Comparison of ENCODE assay signal across 8 cellular contexts in genomic region chr14:77032483-77032853, GRCh38. TPM values are rescaled to one million over a fixed set of nuclear protein-coding genes. Genes with fewer than 3 reads are reported as not detected.
A peak's percentile ranks its signal among the peaks of the same experiment; 100 is the strongest.
DNase-seq lines count a peak whose midpoint lies in the region; ATAC-seq and TF ChIP-seq lines count a peak whose summit lies in the region.

No MANE protein-coding gene starts in this region.

- peak overlapping the region; percentile 88 to 100 (median 98) for H3K27ac ChIP-seq in BLaER1 treated with 17β-estradiol and CSF1 and Interleukin-3, amounts not matched to agents 10 nM and 100 nM
- H3K27ac ChIP-seq in Karpas-422 (ENCODE audit: low read length) (no peak overlapping the region), ectodermal cell (ENCODE audit: insufficient read depth, low read depth, low read length, poor library complexity, severe bottlenecking) (peak overlapping the region; percentile 84), neuronal stem cell (replicated peaks; ENCODE audit: low read length) (peak overlapping the region; percentile 82)

- H4K91ac ChIP-seq in neuronal stem cell (ENCODE audit: low read depth, low read length, poor library complexity): no peak overlapping the region

- no peak overlapping the region for H2BK12ac ChIP-seq in neuronal stem cell (ENCODE audit: low read length)

- H4K20me1 ChIP-seq in BLaER1 treated with 17β-estradiol and CSF1 and Interleukin-3, amounts not matched to agents 10 nM and 100 nM: peaks cover 0 to 1% (median 0%) of the 10 kb centered on the region in 11 experiments; a peak in 4 of 22 replicates
- no peaks in the 10 kb centered on the region for H4K20me1 ChIP-seq in Karpas-422 (ENCODE audit: insufficient read depth, low read depth, low read length)

- H3K4ac ChIP-seq in neuronal stem cell (ENCODE audit: low read length): no peak overlapping the region

- no peak for ATAC-seq in GM18502 (IDR thresholded peaks at IDR 0.05; ENCODE audit: poor library complexity, unreplicated experiment)

- no peak overlapping the region for H3K14ac ChIP-seq in neuronal stem cell (ENCODE audit: low read length)

- H3K18ac ChIP-seq in neuronal stem cell (ENCODE audit: low read length): peak overlapping the region; percentile 90

- peak overlapping the region; percentile 35 for H2BK120ac ChIP-seq in neuronal stem cell (ENCODE audit: low read depth, low read length)

- no peaks in the 10 kb centered on the region for H3K9me2 ChIP-seq in Karpas-422 (replicated peaks; ENCODE audit: insufficient read depth, low read length)

- peak overlapping the region in 4 of 10 experiments; percentile 14 to 73 (median 59); a peak in 5 of 20 replicates for H3K4me3 ChIP-seq in BLaER1 treated with 17β-estradiol and CSF1 and Interleukin-3, amounts not matched to agents 10 nM and 100 nM
- H3K4me3 ChIP-seq in Karpas-422 (ENCODE audit: low read length): peak overlapping the region; percentile 73; the same call in 1 of the 2 replicates
- H3K4me3 ChIP-seq in ectodermal cell (ENCODE audit: insufficient read depth, low read depth, low read length): peak overlapping the region; percentile 45
- H3K4me3 ChIP-seq in neuronal stem cell (ENCODE audit: low read length in 2 of 2): peak overlapping the region; percentile 9 to 52

- no peaks in the 10 kb centered on the region; a peak in 1 of 22 replicates for H3K27me3 ChIP-seq in BLaER1 treated with 17β-estradiol and CSF1 and Interleukin-3, amounts not matched to agents 10 nM and 100 nM
- H3K27me3 ChIP-seq in Karpas-422 (ENCODE audit: low read length): no peaks in the 10 kb centered on the region
- H3K27me3 ChIP-seq in ectodermal cell (ENCODE audit: control insufficient read depth, insufficient read depth, low read length, poor library complexity, severe bottlenecking): peaks cover 12% of the 10 kb centered on the region
- H3K27me3 ChIP-seq in neuronal stem cell (ENCODE audit: control insufficient read depth in 3 of 3, insufficient read depth in 3 of 3, low read depth in 1 of 3, low read length in 3 of 3): peaks cover 0 to 9% (median 0%) of the 10 kb centered on the region in 3 experiments

- DNase-seq in Karpas-422 (no peak), neuronal stem cell (ENCODE audit: low spot score) (no peak), GM10248 (ENCODE audit: extremely low spot score) (no peak), foreskin melanocyte (no peak)
- DNase-seq in effector CD8-positive, alpha-beta T cell (lab: John Stamatoyannopoulos, UW): no peak

- H3K79me1 ChIP-seq in neuronal stem cell (ENCODE audit: low read depth, low read length): peaks cover 4% of the 10 kb centered on the region

- no peak overlapping the region for H3K23ac ChIP-seq in neuronal stem cell (ENCODE audit: low read depth, low read length, poor library complexity)

- H3K36me3 ChIP-seq in BLaER1 treated with 17β-estradiol and CSF1 and Interleukin-3, amounts not matched to agents 10 nM and 100 nM: no peaks in the 10 kb centered on the region
- H3K36me3 ChIP-seq in Karpas-422 (ENCODE audit: insufficient read depth, low read length): no peaks in the 10 kb centered on the region
- H3K36me3 ChIP-seq in ectodermal cell (ENCODE audit: control insufficient read depth, insufficient read depth, low read length): no peaks in the 10 kb centered on the region
- no peaks in the 10 kb centered on the region for H3K36me3 ChIP-seq in neuronal stem cell (replicated peaks in 1 of 2; ENCODE audit: control insufficient read depth in 2 of 2, insufficient read depth in 2 of 2, low read length in 2 of 2)

- peak overlapping the region; percentile 55 for H2BK5ac ChIP-seq in neuronal stem cell (ENCODE audit: low read length)

- H3K9ac ChIP-seq in BLaER1 treated with 17β-estradiol and CSF1 and Interleukin-3, amounts not matched to agents 10 nM and 100 nM: peak overlapping the region; percentile 53 to 98 (median 92); a peak in 19 of 22 replicates
- H3K9ac ChIP-seq in Karpas-422 (ENCODE audit: low read length) (peak overlapping the region; percentile 78; the same call in 1 of the 2 replicates), neuronal stem cell (ENCODE audit: low read depth, low read length, poor library complexity) (peak overlapping the region; percentile 36)

- no peak overlapping the region for H2AK5ac ChIP-seq in neuronal stem cell (ENCODE audit: low read depth, low read length)

- H4K8ac ChIP-seq in neuronal stem cell (ENCODE audit: low read depth, low read length): no peak overlapping the region

- H3K9me3 ChIP-seq in BLaER1 treated with 17β-estradiol and CSF1 and Interleukin-3, amounts not matched to agents 10 nM and 100 nM (replicated peaks in 1 of 11): no peaks in the 10 kb centered on the region
- H3K9me3 ChIP-seq in Karpas-422 (ENCODE audit: low read length) (no peaks in the 10 kb centered on the region), ectodermal cell (ENCODE audit: control insufficient read depth, low read length) (no peaks in the 10 kb centered on the region), neuronal stem cell (replicated peaks in 1 of 2; ENCODE audit: control insufficient read depth in 2 of 2, insufficient read depth in 1 of 2, low read depth in 1 of 2, low read length in 2 of 2) (no peaks in the 10 kb centered on the region)

- CTCF ChIA-PET in GM10248 (lab: Yijun Ruan, JAX): interaction anchor here (2.0 kb wide), 1 partner anchor 119 kb away, joined by 6 read pairs; no protein-coding TSS in a partner anchor

- peaks cover 7% of the 10 kb centered on the region; the same call in 1 of the 2 replicates for H3K79me2 ChIP-seq in Karpas-422 (ENCODE audit: low read length)

- peak overlapping the region; percentile 76 for H2BK15ac ChIP-seq in neuronal stem cell (ENCODE audit: low read length)

- peaks cover 76 to 86% (median 83%) of the 10 kb centered on the region in 10 experiments for H3K4me1 ChIP-seq in BLaER1 treated with 17β-estradiol and CSF1 and Interleukin-3, amounts not matched to agents 10 nM and 100 nM
- H3K4me1 ChIP-seq in Karpas-422 (ENCODE audit: low read length) (peaks cover 47% of the 10 kb centered on the region), ectodermal cell (ENCODE audit: control insufficient read depth, insufficient read depth, low read length) (peaks cover 40% of the 10 kb centered on the region), neuronal stem cell (ENCODE audit: control insufficient read depth in 2 of 2, insufficient read depth in 1 of 2, low read depth in 1 of 2, low read length in 2 of 2) (peaks cover 16 to 39% of the 10 kb centered on the region in 2 donors)

- TF ChIP-seq CTCF in GM10248 (IDR thresholded peaks at IDR 0.05; ENCODE audit: control extremely low read depth, extremely low read depth, low read depth, missing control alignments): no peak

- POLR2A ChIA-PET in GM10248 (lab: Yijun Ruan, JAX): no interaction called here

- 41 to 43% methylated on average over 12 of the region's 12 CpGs for WGBS in ectodermal cell, 2 experiments
- no CpG with 5 or more reads among the region's 12 CpGs for whole genome bisulfite sequencing in neuronal stem cell (ENCODE audit: extremely low coverage in 2 of 2, insufficient read length in 2 of 2, insufficient replicate concordance in 1 of 2), 2 donors

- no peak overlapping the region for H2AFZ ChIP-seq in Karpas-422 (ENCODE audit: low read length)
- H2AFZ ChIP-seq in neuronal stem cell (ENCODE audit: low read length): peak overlapping the region; percentile 76

- H3K4me2 ChIP-seq in BLaER1 treated with 17β-estradiol and CSF1 and Interleukin-3, amounts not matched to agents 10 nM and 100 nM: peak overlapping the region; percentile 82 to 98 (median 94)
- H3K4me2 ChIP-seq in Karpas-422 (ENCODE audit: low read depth, low read length, poor library complexity, severe bottlenecking) (peak overlapping the region; percentile 81), neuronal stem cell (ENCODE audit: insufficient read depth, low read length, poor library complexity, severe bottlenecking) (peak overlapping the region; percentile 94)

RNA-seq across cellular contexts. Expression of gene IRF2BPL, which starts 4.0 kb away (rescaled TPM):
- 11.8 and 22.2 TPM in 2 replicates for total RNA-seq in Karpas-422 (2014; rRNA removed; shearing (Covaris generic); ENCODE audit: low replicate concordance)
- 15.5 TPM for polyA plus RNA-seq in ectodermal cell (2013, experiment 1 of 4)
- 12.7 TPM for polyA plus RNA-seq in ectodermal cell (2013, experiment 2 of 4)
- polyA plus RNA-seq in ectodermal cell (2013, experiment 3 of 4): 15.6 TPM
- 16.1 TPM for polyA plus RNA-seq in ectodermal cell (2013, experiment 4 of 4)
- 12.3 TPM for polyA plus RNA-seq in neuronal stem cell (2013, experiment 1 of 2)
- polyA plus RNA-seq in neuronal stem cell (2013, experiment 2 of 2): 12.4 TPM

Comparison
In these comparisons a context has a peak if more than half of its experiments do, and no peak if none do; other contexts are left out.
1. H3K9ac ChIP-seq: peak in every context shown above with its lines; median percentile 92 in BLaER1 treated with 17β-estradiol and CSF1 and Interleukin-3, amounts not matched to agents 10 nM and 100 nM; 78 in Karpas-422; 36 in neuronal stem cell.